Comparison of ENCODE assay signal across 23 cellular contexts in the genomic region with DNA sequence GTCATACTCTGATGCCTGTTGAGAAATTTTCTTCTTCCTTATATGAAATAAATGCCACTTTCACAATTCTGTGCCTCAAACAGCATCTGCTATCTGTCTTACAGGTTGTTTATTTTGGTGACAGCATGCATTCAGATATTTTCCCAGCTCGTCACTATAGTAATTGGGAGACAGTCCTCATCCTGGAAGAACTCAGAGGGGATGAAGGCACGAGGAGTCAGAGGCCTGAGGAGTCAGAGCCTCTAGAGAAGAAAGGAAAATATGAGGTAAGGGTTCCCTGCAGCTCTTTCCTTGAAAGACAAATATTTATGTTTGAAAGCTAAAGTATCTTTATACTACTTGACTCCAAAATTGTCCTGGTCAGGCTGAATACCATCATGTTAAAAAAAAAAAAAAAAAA.
A peak's percentile ranks its signal among the peaks of the same experiment; 100 is the strongest.
DNase-seq lines count a peak whose midpoint lies in the region; ATAC-seq and TF ChIP-seq lines count a peak whose summit lies in the region.
"Had no signal": no experiment of that assay in that cellular context is flagged by ENCODE, and none has a peak within 500 bp of the region (broad histone marks: within the 10 kb centered on the region; RNA-seq: fewer than 3 reads in every experiment).

No MANE protein-coding gene starts in this region.

- no peak overlapping the region for H3K4me3 ChIP-seq in astrocyte of the spinal cord (ENCODE audit: low read depth, low read length)
- H3K4me3 ChIP-seq: BLaER1 treated with 17β-estradiol and CSF1 and Interleukin-3, amounts not matched to agents 10 nM and 100 nM; GM23338; PC-9; SJSA1 had no signal

- H3K4me3 Mint-ChIP-seq in stimulated activated effector memory CD8-positive, alpha-beta T cell treated with anti-CD3 and anti-CD28 coated beads, Interleukin-12 subunit alpha, Interleukin-12 subunit beta, amount 100 ng/mL, for 72 hours = no peak overlapping the region
- H3K4me3 Mint-ChIP-seq: CD4-positive, alpha-beta T cell; GM23338; H9; IgD-negative memory B cell had no signal

- no peak for ATAC-seq in stimulated activated effector memory CD8-positive, alpha-beta T cell treated with anti-CD3 and anti-CD28 coated beads, Interleukin-12 subunit alpha, Interleukin-12 subunit beta, amount 100 ng/mL, for 72 hours
- ATAC-seq: GM23338, Right ventricle myocardium inferior had no signal

- TF ChIP-seq CTCF in astrocyte of the spinal cord (IDR thresholded peaks at IDR 0.05; ENCODE audit: low read depth, low read length) = no peak

- no peaks in the 10 kb centered on the region for H3K4me1 Mint-ChIP-seq in stimulated activated effector memory CD8-positive, alpha-beta T cell treated with anti-CD3 and anti-CD28 coated beads, Interleukin-12 subunit alpha, Interleukin-12 subunit beta, amount 100 ng/mL, for 72 hours
- H3K4me1 Mint-ChIP-seq: GM23338, H9, IgD-negative memory B cell had no signal

- DNase-seq in EH (ENCODE audit: low read depth) = peak; percentile 59
- DNase-seq in astrocyte of the spinal cord (ENCODE audit: low read depth, low spot score) = peak; percentile 68
- DNase-seq in hepatic stellate cell (ENCODE audit: low spot score) = peak; percentile 26
- DNase-seq in stimulated activated effector memory CD8-positive, alpha-beta T cell treated with anti-CD3 and anti-CD28 coated beads, Interleukin-12 subunit alpha, Interleukin-12 subunit beta, amount 100 ng/mL, for 72 hours (ENCODE audit: low spot score in 2 of 2) = no peak
- no peak for DNase-seq in HuH-7 (ENCODE audit: low spot score)
- DNase-seq in epidermal melanocyte (ENCODE audit: insufficient read length, low spot score) = no peak
- DNase-seq in AG08395 (ENCODE audit: low spot score) = no peak
- DNase-seq: CD4-positive, alpha-beta T cell; H9; Karpas-422; MV-4-11; NCI-H1105 treated with DMSO at 0.1 percent for 48 hours; NCI-H146; NCI-H2029; NCI-H446; NCI-H524 treated with DMSO at 0.1 percent for 48 hours; NCI-H82; PC-9 had no signal

- H3K36me3 Mint-ChIP-seq in stimulated activated effector memory CD8-positive, alpha-beta T cell treated with anti-CD3 and anti-CD28 coated beads, Interleukin-12 subunit alpha, Interleukin-12 subunit beta, amount 100 ng/mL, for 72 hours = peaks cover 32% of the 10 kb centered on the region

- H3K9me3 Mint-ChIP-seq in stimulated activated effector memory CD8-positive, alpha-beta T cell treated with anti-CD3 and anti-CD28 coated beads, Interleukin-12 subunit alpha, Interleukin-12 subunit beta, amount 100 ng/mL, for 72 hours = no peaks in the 10 kb centered on the region
- H3K9me3 Mint-ChIP-seq: CD4-positive, alpha-beta T cell; GM23338; H9; IgD-negative memory B cell had no signal

- in situ Hi-C loops in astrocyte of the spinal cord (cut with HindIII; ENCODE audit: low sequenced_read_pairs) = no loop called here

- H3K27ac Mint-ChIP-seq in stimulated activated effector memory CD8-positive, alpha-beta T cell treated with anti-CD3 and anti-CD28 coated beads, Interleukin-12 subunit alpha, Interleukin-12 subunit beta, amount 100 ng/mL, for 72 hours = peak overlapping the region; percentile 48
- H3K27ac Mint-ChIP-seq: CD4-positive, alpha-beta T cell; GM23338; H9; IgD-negative memory B cell had no signal

Comparison
In these comparisons a context has a peak if more than half of its experiments do, and no peak if none do; other contexts are left out.
1. DNase-seq: peak in EH (single experiment), astrocyte of the spinal cord (single experiment) and hepatic stellate cell (single experiment); none in stimulated activated effector memory CD8-positive, alpha-beta T cell treated with anti-CD3 and anti-CD28 coated beads, Interleukin-12 subunit alpha, Interleukin-12 subunit beta, amount 100 ng/mL, for 72 hours (0 of 2), HuH-7 (single experiment), epidermal melanocyte (single experiment) and AG08395 (single experiment).